ENCODE assay signal across 9 cellular contexts in genomic region chr16:1330931-1331711, GRCh38. TPM values are rescaled to one million over a fixed set of nuclear protein-coding genes. Genes with fewer than 3 reads are reported as not detected.
DNase-seq lines count a peak whose midpoint lies in the region; ATAC-seq and TF ChIP-seq lines count a peak whose summit lies in the region.
"Had no signal": no experiment of that assay in that cellular context is flagged by ENCODE, and none has a peak within 500 bp of the region (broad histone marks: within the 10 kb centered on the region; RNA-seq: fewer than 3 reads in every experiment).

No MANE protein-coding gene starts in this region.

- DNase-seq in right cardiac atrium (no peak), Right ventricle myocardium superior (no peak), coronary artery (ENCODE audit: low spot score) (no peak), GDM1 (lab: John Stamatoyannopoulos, UW) (no peak), NCI-H2081 (lab: John Stamatoyannopoulos, UW) (no peak), left lung (no peak)
- DNase-seq in naive thymus-derived CD4-positive, alpha-beta T cell: no peak

- peaks cover 0 to 33% (median 14%) of the 10 kb centered on the region in 5 donors for H3K27me3 Mint-ChIP-seq in naive thymus-derived CD4-positive, alpha-beta T cell

- peaks cover 0 to 18% (median 12%) of the 10 kb centered on the region in 7 donors for H3K4me1 Mint-ChIP-seq in naive thymus-derived CD4-positive, alpha-beta T cell

- H3K4me1 ChIP-seq in right cardiac atrium (ENCODE audit: control insufficient read depth, insufficient read depth, low read length) (no peaks in the 10 kb centered on the region), left lung (peaks cover 5 to 37% of the 10 kb centered on the region in 2 donors)
- peaks cover 14 to 27% of the 10 kb centered on the region in 2 donors for H3K4me1 ChIP-seq in naive thymus-derived CD4-positive, alpha-beta T cell (ENCODE audit: control insufficient read depth in 2 of 2, insufficient read depth in 2 of 2, low read length in 2 of 2)

- peaks cover 0 to 5% (median 4%) of the 10 kb centered on the region in 5 donors for H3K36me3 Mint-ChIP-seq in naive thymus-derived CD4-positive, alpha-beta T cell

- peak overlapping the region in 6 of 10 donors; percentile 37 to 80 (median 58) for H3K4me3 Mint-ChIP-seq in naive thymus-derived CD4-positive, alpha-beta T cell

- H3K27ac ChIP-seq in right cardiac atrium (ENCODE audit: low read length): no peak overlapping the region
- H3K27ac ChIP-seq in coronary artery: no peak overlapping the region
- no peak overlapping the region for H3K27ac ChIP-seq in naive thymus-derived CD4-positive, alpha-beta T cell (ENCODE audit: low read depth, low read length)
- H3K27ac ChIP-seq in left lung: peak overlapping the region in 1 of 2 donors; percentile 53

- H3K27ac Mint-ChIP-seq in naive thymus-derived CD4-positive, alpha-beta T cell: peak overlapping the region in 2 of 9 donors; percentile 56 to 77
- H3K27ac Mint-ChIP-seq: CD4-positive, CD25-positive, alpha-beta regulatory T cell had no signal

- CTCF ChIA-PET in naive thymus-derived CD4-positive, alpha-beta T cell (lab: Charles Lee): interaction anchor here (1.3 kb wide), 1 partner anchor 16 kb away, joined by 5 read pairs; no protein-coding TSS in a partner anchor

- TF ChIP-seq CTCF in coronary artery (IDR thresholded peaks at IDR 0.05): no peak
- no peak for TF ChIP-seq CTCF in left lung (IDR thresholded peaks at IDR 0.05)

- H3K27me3 ChIP-seq in right cardiac atrium (ENCODE audit: control insufficient read depth, insufficient read depth): no peaks in the 10 kb centered on the region
- H3K27me3 ChIP-seq in naive thymus-derived CD4-positive, alpha-beta T cell (ENCODE audit: control insufficient read depth in 2 of 2, insufficient read depth in 2 of 2, low read length in 2 of 2): peaks cover 0 to 16% of the 10 kb centered on the region in 2 donors
- H3K27me3 ChIP-seq in left lung: peaks cover 34 to 58% of the 10 kb centered on the region in 2 donors

- POLR2A ChIA-PET in naive thymus-derived CD4-positive, alpha-beta T cell (lab: Charles Lee): interaction anchor here (1.0 kb wide), 1 partner anchor 15 kb away, joined by 3 read pairs; no protein-coding TSS in a partner anchor

- 49% methylated on average over 22 of the region's 22 CpGs for WGBS in right cardiac atrium

- no peaks in the 10 kb centered on the region for H3K9me3 Mint-ChIP-seq in naive thymus-derived CD4-positive, alpha-beta T cell
- H3K9me3 Mint-ChIP-seq: CD4-positive, CD25-positive, alpha-beta regulatory T cell had no signal

- H3K36me3 ChIP-seq in naive thymus-derived CD4-positive, alpha-beta T cell (ENCODE audit: control insufficient read depth in 2 of 3, insufficient read depth in 3 of 3, low read length in 3 of 3): peaks cover 0 to under 1% (median 0%) of the 10 kb centered on the region in 3 experiments
- H3K36me3 ChIP-seq in left lung: peaks cover 0 to 14% of the 10 kb centered on the region in 2 donors

- H3K4me3 ChIP-seq in right cardiac atrium (ENCODE audit: low read length) (peak overlapping the region; percentile 49), coronary artery (peak overlapping the region; percentile 70), left lung (peak overlapping the region in 1 of 2 donors; percentile 36)
- H3K4me3 ChIP-seq in naive thymus-derived CD4-positive, alpha-beta T cell (ENCODE audit: low read length): peak overlapping the region; percentile 8

- ATAC-seq in right cardiac atrium: no peak
- ATAC-seq in Right ventricle myocardium superior (ENCODE audit: poor library complexity): no peak
- no peak for ATAC-seq in naive thymus-derived CD4-positive, alpha-beta T cell
- no peak for ATAC-seq in GM21528 (IDR thresholded peaks at IDR 0.05; ENCODE audit: low FRiP score, unreplicated experiment)
- no peak for ATAC-seq in left lung

- intact Hi-C loops in right cardiac atrium (cut with DNase I) (loop anchor here in 1 of 4 donors (10.0 kb wide), 1 partner anchor 64 kb away; no protein-coding TSS in a partner anchor), Right ventricle myocardium superior (cut with DNase I) (loop anchor here (1.0 kb wide), 1 partner anchor 20 kb away; no protein-coding TSS in a partner anchor), left lung (cut with DNase I) (no loop called here)
- intact Hi-C loops in naive thymus-derived CD4-positive, alpha-beta T cell (cut with micrococcal nuclease): no loop called here

- no peaks in the 10 kb centered on the region for H3K9me3 ChIP-seq in right cardiac atrium (ENCODE audit: control insufficient read depth, low read length)
- peaks cover 0 to 10% (median 0%) of the 10 kb centered on the region in 3 experiments for H3K9me3 ChIP-seq in naive thymus-derived CD4-positive, alpha-beta T cell (ENCODE audit: control insufficient read depth in 2 of 3, low read length in 3 of 3)
- H3K9me3 ChIP-seq in left lung: peaks cover 0 to 9% of the 10 kb centered on the region in 2 donors

RNA-seq across cellular contexts. Expression of gene BAIAP3, which starts 2.3 kb away (rescaled TPM):
- total RNA-seq in right cardiac atrium (1 to 10 TPM in 3 of 4 donors, under 1 TPM in 1; 0.53 to 2.7 (median 2.0) TPM), Right ventricle myocardium superior (3.7 TPM), left lung (1 to 10 TPM; 2.6 to 6.0 TPM)
- polyA plus RNA-seq in right cardiac atrium: 1.6 TPM
- total RNA-seq in naive thymus-derived CD4-positive, alpha-beta T cell: 1 to 10 TPM in 3 of 5 experiments, under 1 TPM in 2; 0.49 to 7.5 (median 1.1) TPM
- polyA plus RNA-seq in naive thymus-derived CD4-positive, alpha-beta T cell: 1 to 10 TPM in 1 of 2 donors, under 1 TPM in 1; 0.20 to 1.3 TPM

RNA-seq across cellular contexts. Expression of gene TSR3, which starts 20.6 kb away (rescaled TPM):
- total RNA-seq in right cardiac atrium (10 to 100 TPM; 49.6 to 54.0 (median 52.8) TPM), Right ventricle myocardium superior (52.6 TPM), left lung (10 to 100 TPM; 46.3 to 57.0 TPM)
- 58.5 TPM for polyA plus RNA-seq in right cardiac atrium
- 10 to 100 TPM; 21.0 to 50.4 (median 33.3) TPM for total RNA-seq in naive thymus-derived CD4-positive, alpha-beta T cell
- 100 to 1,000 TPM in 1 of 2 donors, 10 to 100 TPM in 1; 79.7 to 103 TPM for polyA plus RNA-seq in naive thymus-derived CD4-positive, alpha-beta T cell

RNA-seq across cellular contexts. Expression of gene GNPTG, which starts 20.6 kb away (rescaled TPM):
- total RNA-seq in right cardiac atrium (10 to 100 TPM; 39.7 to 45.3 (median 43.0) TPM), Right ventricle myocardium superior (30.3 TPM), left lung (10 to 100 TPM; 74.2 to 97.4 TPM)
- 47.1 TPM for polyA plus RNA-seq in right cardiac atrium
- 10 to 100 TPM; 37.9 to 57.7 (median 48.6) TPM for total RNA-seq in naive thymus-derived CD4-positive, alpha-beta T cell
- polyA plus RNA-seq in naive thymus-derived CD4-positive, alpha-beta T cell: 10 to 100 TPM; 48.2 to 51.3 TPM

RNA-seq across cellular contexts. Expression of gene UBE2I, which starts 21.7 kb away (rescaled TPM):
- total RNA-seq in right cardiac atrium (10 to 100 TPM; 73.5 to 95.3 (median 87.8) TPM), Right ventricle myocardium superior (77.2 TPM), left lung (100 to 1,000 TPM in 1 of 2 donors, 10 to 100 TPM in 1; 89.0 to 111 TPM)
- 76.5 TPM for polyA plus RNA-seq in right cardiac atrium
- 100 to 1,000 TPM; 159 to 277 (median 203) TPM for total RNA-seq in naive thymus-derived CD4-positive, alpha-beta T cell
- 10 to 100 TPM; 67.2 to 78.9 TPM for polyA plus RNA-seq in naive thymus-derived CD4-positive, alpha-beta T cell
